In genomic region chr4:118751634-118752293, GRCh38 we compare ENCODE assay signal across 18 cellular contexts.
DNase-seq lines count a peak whose midpoint lies in the region; ATAC-seq and TF ChIP-seq lines count a peak whose summit lies in the region.
"Had no signal": no experiment of that assay in that cellular context is flagged by ENCODE, and none has a peak within 500 bp of the region (broad histone marks: within the 10 kb centered on the region; RNA-seq: fewer than 3 reads in every experiment).

No MANE protein-coding gene starts in this region.

- H3K4me1 ChIP-seq in SK-N-SH (ENCODE audit: control insufficient read depth in 1 of 2, insufficient read depth in 2 of 2, low read depth in 1 of 2, low read length in 1 of 2) (peaks cover 25 to 27% of the 10 kb centered on the region in 2 experiments; a peak in 3 of 4 replicates), parathyroid adenoma (peaks cover 3% of the 10 kb centered on the region)
- H3K4me1 ChIP-seq: colonic mucosa, Peyer's patch had no signal

- peaks cover 21% of the 10 kb centered on the region for H3F3A ChIP-seq in SK-N-SH (replicated peaks; ENCODE audit: insufficient read depth)

- H3K9me2 ChIP-seq in SK-N-SH, result no peaks in the 10 kb centered on the region

- POLR2A ChIA-PET in SK-N-SH (lab: Yijun Ruan, JAX), result no interaction called here

- H3K9ac ChIP-seq in SK-N-SH (0 out of 2 replicates have a peak overlapping the region, but pooled peaks have one; percentile 10), parathyroid adenoma (no peak overlapping the region)

- TF ChIP-seq CTCF in SK-N-SH (IDR thresholded peaks at IDR 0.05) (no peak), fibroblast of mammary gland (conservative IDR thresholded peaks at IDR 0.05; ENCODE audit: control insufficient read depth, insufficient read depth, low read depth, low read length) (no peak), parathyroid adenoma (IDR thresholded peaks at IDR 0.05) (no peak)

- TF ChIP-seq RAD21 in SK-N-SH (IDR thresholded peaks at IDR 0.05; ENCODE audit: low read length), result no peak

- H3K9me3 ChIP-seq in SK-N-SH (no peaks in the 10 kb centered on the region), parathyroid adenoma (ENCODE audit: control insufficient read depth, low read length) (no peaks in the 10 kb centered on the region)
- H3K9me3 ChIP-seq: colonic mucosa, mucosa of descending colon, Peyer's patch had no signal

- peak; percentile 24 to 64; a peak in 1 of 4 replicates for TF ChIP-seq EP300 in SK-N-SH (IDR thresholded peaks at IDR 0.05; ENCODE audit: borderline replicate concordance in 1 of 2, low read depth in 1 of 2, low read length in 1 of 2)

- DNase-seq in A172 (ENCODE audit: low spot score), result peak; percentile 34
- no peak for DNase-seq in SK-N-SH
- DNase-seq in fibroblast of mammary gland (ENCODE audit: low read depth), result peak; percentile 68
- no peak for DNase-seq in NCI-H2107 treated with DMSO at 0.1 percent for 48 hours (lab: John Stamatoyannopoulos, UW; ENCODE audit: unreplicated experiment)
- no peak for DNase-seq in activated naive CD4-positive, alpha-beta T cell (lab: John Stamatoyannopoulos, UW)
- DNase-seq in nucleus accumbens (lab: John Stamatoyannopoulos, UW), result no peak
- DNase-seq: activated CD4-positive, alpha-beta T cell treated with anti-CD3 and anti-CD28 coated beads for 1 hour; activated naive CD8-positive, alpha-beta T cell treated with anti-CD3 and anti-CD28 coated beads for 36 hours; colonic mucosa; COR-L47; mucosa of descending colon; NCI-H187; NCI-H526; Peyer's patch; stimulated activated naive B cell treated with anti-CD40 and anti-IgM and Interleukin-4, amounts not matched to agents 10 μg/mL and 1 μg/mL and 100 μg/mL, for 72 hours had no signal

- no peak for ATAC-seq in GM19397 (IDR thresholded peaks at IDR 0.05; ENCODE audit: unreplicated experiment)
- ATAC-seq: mucosa of descending colon; stimulated activated naive B cell treated with anti-CD40 and anti-IgM and Interleukin-4, amounts not matched to agents 10 μg/mL and 1 μg/mL and 100 μg/mL, for 72 hours had no signal

- H3K4me2 ChIP-seq in SK-N-SH (0 out of 2 replicates have a peak overlapping the region, but pooled peaks have one; percentile 1), parathyroid adenoma (ENCODE audit: low read length) (no peak overlapping the region)

- peak overlapping the region; percentile 69 to 99 for H3K27ac ChIP-seq in SK-N-SH (ENCODE audit: low read depth in 2 of 2, low read length in 1 of 2)
- peak overlapping the region; percentile 53 for H3K27ac ChIP-seq in parathyroid adenoma
- H3K27ac ChIP-seq: colonic mucosa, HL-60, Peyer's patch had no signal

- peaks cover 56 to 74% of the 10 kb centered on the region in 2 experiments for H3K36me3 ChIP-seq in SK-N-SH (replicated peaks in 1 of 2; ENCODE audit: control insufficient read depth in 1 of 2, insufficient read depth in 2 of 2, low read length in 1 of 2)
- no peaks in the 10 kb centered on the region for H3K36me3 ChIP-seq in parathyroid adenoma (ENCODE audit: control insufficient read depth, insufficient read depth, low read length)

- 39% methylated on average over 2 of the region's 2 CpGs for WGBS in SK-N-SH (ENCODE audit: low lambda C conversion rate)

- no peaks in the 10 kb centered on the region for H4K20me1 ChIP-seq in SK-N-SH (ENCODE audit: insufficient read depth)

- H3K27me3 ChIP-seq in SK-N-SH (ENCODE audit: insufficient read depth), result no peaks in the 10 kb centered on the region
- H3K27me3 ChIP-seq in parathyroid adenoma (ENCODE audit: control insufficient read depth, insufficient read depth, low read length), result no peaks in the 10 kb centered on the region
- H3K27me3 ChIP-seq: colonic mucosa, Peyer's patch had no signal

- H3K4me3 ChIP-seq in SK-N-SH (ENCODE audit: low read depth in 2 of 2, low read length in 1 of 2) (no peak overlapping the region), fibroblast of mammary gland (ENCODE audit: control insufficient read depth, low read depth, low read length) (no peak overlapping the region), parathyroid adenoma (ENCODE audit: low read depth, low read length) (no peak overlapping the region)
- H3K4me3 ChIP-seq: colonic mucosa, mucosa of descending colon, Peyer's patch had no signal

- CTCF ChIA-PET in SK-N-SH (lab: Yijun Ruan, JAX), result interaction anchor here (1.2 to 1.6 kb wide), 2 partner anchors 10 to 113 kb away, joined by 3 to 4 read pairs; no protein-coding TSS in a partner anchor

- H3K79me2 ChIP-seq in SK-N-SH (ENCODE audit: insufficient read depth) (peaks cover 38% of the 10 kb centered on the region; the same call in 1 of the 2 replicates), parathyroid adenoma (no peaks in the 10 kb centered on the region)

- H2AFZ ChIP-seq in SK-N-SH (ENCODE audit: low read depth) (no peak overlapping the region), parathyroid adenoma (no peak overlapping the region)

TF ChIP-seq in SK-N-SH, 30 proteins besides CTCF, POLR2A, EP300 and RAD21:
- no peak for TF ChIP-seq RCOR1 (IDR thresholded peaks at IDR 0.05; ENCODE audit: low read length)
- TF ChIP-seq TCF12 (IDR thresholded peaks at IDR 0.05), result peak; percentile 74
- TF ChIP-seq RXRA (IDR thresholded peaks at IDR 0.05; ENCODE audit: borderline replicate concordance, low read depth), result peak; percentile 66; the same call in 1 of the 2 replicates
- TF ChIP-seq PBX3 (IDR thresholded peaks at IDR 0.05), result peak; percentile 40; the same call in 1 of the 2 replicates
- no peak for TF ChIP-seq USF1 (IDR thresholded peaks at IDR 0.05; ENCODE audit: borderline replicate concordance, low read depth)
- TF ChIP-seq JUND (IDR thresholded peaks at IDR 0.05), result peak; percentile 19; the same call in 1 of the 2 replicates
- no peak for TF ChIP-seq SIN3A (IDR thresholded peaks at IDR 0.05; ENCODE audit: borderline replicate concordance, low read depth, low read length)
- peak; percentile 14; the same call in 1 of the 2 replicates for TF ChIP-seq TAF1 (IDR thresholded peaks at IDR 0.05; ENCODE audit: borderline replicate concordance, low read depth, low read length)
- TF ChIP-seq MAX (IDR thresholded peaks at IDR 0.05; ENCODE audit: low read depth), result no peak
- TF ChIP-seq ZBTB33 (IDR thresholded peaks at IDR 0.05; ENCODE audit: borderline replicate concordance, low read depth), result peak; percentile 16; the same call in 1 of the 2 replicates
- no peak for TF ChIP-seq ELF1 (IDR thresholded peaks at IDR 0.05)
- 0 out of 2 replicates have a peak, but pooled peaks have one; percentile 9 for TF ChIP-seq NFIC (IDR thresholded peaks at IDR 0.05; ENCODE audit: borderline replicate concordance)
- TF ChIP-seq POLR2AphosphoS5 (IDR thresholded peaks at IDR 0.05; ENCODE audit: low read depth, low read length), result peak; percentile 17; the same call in 1 of the 2 replicates

Comparison
In these comparisons a context has a peak if more than half of its experiments do, and no peak if none do; other contexts are left out.
1. DNase-seq: peak in A172 (single experiment) and fibroblast of mammary gland (single experiment); none in SK-N-SH (single experiment), NCI-H2107 treated with DMSO at 0.1 percent for 48 hours (single experiment), activated naive CD4-positive, alpha-beta T cell (0 of 4) and nucleus accumbens (0 of 56).